Comparison of ENCODE assay signal across 20 cellular contexts in genomic region chr11:13308704-13309103, GRCh38. TPM values are rescaled to one million over a fixed set of nuclear protein-coding genes. Genes with fewer than 3 reads are reported as not detected.
DNase-seq lines count a peak whose midpoint lies in the region; ATAC-seq lines count a peak whose summit lies in the region.
"Had no signal": no experiment of that assay in that cellular context is flagged by ENCODE, and none has a peak within 500 bp of the region (broad histone marks: within the 10 kb centered on the region; RNA-seq: fewer than 3 reads in every experiment).

No MANE protein-coding gene starts in this region.

- no peak overlapping the region for H3K27ac Mint-ChIP-seq in activated CD4-positive, alpha-beta T cell treated with anti-CD3 and anti-CD28 coated beads for 36 hours
- no peak overlapping the region for H3K27ac Mint-ChIP-seq in stimulated activated effector memory CD8-positive, alpha-beta T cell treated with anti-CD3 and anti-CD28 coated beads, Interleukin-12 subunit alpha, Interleukin-12 subunit beta, amount 100 ng/mL, for 72 hours
- no peak overlapping the region for H3K27ac Mint-ChIP-seq in activated T-helper 2 cell treated with anti-CD3 and anti-CD28 coated beads, Interferon-gamma antibody, Interleukin-2, Interleukin-4, amounts not matched to agents 10 μg/mL and 5 μg/mL and 100 μg/mL, durations not matched to agents 14 hours and 24 hours and 36 hours
- H3K27ac Mint-ChIP-seq: CD14-positive monocyte; CD8-positive, alpha-beta memory T cell had no signal

- CTCF ChIA-PET in activated CD4-positive, alpha-beta T cell treated with anti-CD3 and anti-CD28 coated beads for 36 hours (lab: Charles Lee): interaction anchor here (0.7 kb wide), 1 partner anchor 555 kb away, joined by 3 read pairs; no protein-coding TSS in a partner anchor

- no peak overlapping the region for H3K4me3 Mint-ChIP-seq in activated CD4-positive, alpha-beta T cell treated with anti-CD3 and anti-CD28 coated beads for 36 hours
- H3K4me3 Mint-ChIP-seq in activated T-cell treated with anti-CD3 and anti-CD28 coated beads, Interleukin-2, amount 50 U/mL, for 4 hours: no peak overlapping the region
- H3K4me3 Mint-ChIP-seq in stimulated activated effector memory CD8-positive, alpha-beta T cell treated with anti-CD3 and anti-CD28 coated beads, Interleukin-12 subunit alpha, Interleukin-12 subunit beta, amount 100 ng/mL, for 72 hours: no peak overlapping the region
- no peak overlapping the region for H3K4me3 Mint-ChIP-seq in activated T-helper 2 cell treated with anti-CD3 and anti-CD28 coated beads, Interferon-gamma antibody, Interleukin-2, Interleukin-4, amounts not matched to agents 10 μg/mL and 5 μg/mL and 100 μg/mL, durations not matched to agents 14 hours and 24 hours and 36 hours (ENCODE audit: low read depth)
- H3K4me3 Mint-ChIP-seq: CD14-positive monocyte; CD8-positive, alpha-beta memory T cell had no signal

- ATAC-seq in activated CD4-positive, alpha-beta T cell treated with anti-CD3 and anti-CD28 coated beads for 36 hours: peak; percentile 86
- peak; percentile 60 to 71 for ATAC-seq in activated T-cell treated with anti-CD3 and anti-CD28 coated beads, Interleukin-2, amount 50 U/mL, for 4 hours
- peak; percentile 90 for ATAC-seq in stimulated activated effector memory CD8-positive, alpha-beta T cell treated with anti-CD3 and anti-CD28 coated beads, Interleukin-12 subunit alpha, Interleukin-12 subunit beta, amount 100 ng/mL, for 72 hours

- POLR2A ChIA-PET in activated CD4-positive, alpha-beta T cell treated with anti-CD3 and anti-CD28 coated beads for 36 hours (lab: Charles Lee): no interaction called here

- peaks cover 24% of the 10 kb centered on the region for H3K36me3 Mint-ChIP-seq in activated CD4-positive, alpha-beta T cell treated with anti-CD3 and anti-CD28 coated beads for 36 hours (ENCODE audit: low read depth)
- peaks cover 28% of the 10 kb centered on the region for H3K36me3 Mint-ChIP-seq in activated T-cell treated with anti-CD3 and anti-CD28 coated beads, Interleukin-2, amount 50 U/mL, for 4 hours (ENCODE audit: insufficient read depth)
- peaks cover 33% of the 10 kb centered on the region for H3K36me3 Mint-ChIP-seq in stimulated activated effector memory CD8-positive, alpha-beta T cell treated with anti-CD3 and anti-CD28 coated beads, Interleukin-12 subunit alpha, Interleukin-12 subunit beta, amount 100 ng/mL, for 72 hours
- H3K36me3 Mint-ChIP-seq in activated T-helper 2 cell treated with anti-CD3 and anti-CD28 coated beads, Interferon-gamma antibody, Interleukin-2, Interleukin-4, amounts not matched to agents 10 μg/mL and 5 μg/mL and 100 μg/mL, durations not matched to agents 14 hours and 24 hours and 36 hours (ENCODE audit: low read depth): peaks cover 27% of the 10 kb centered on the region

- peaks cover 29% of the 10 kb centered on the region for H3K4me1 Mint-ChIP-seq in activated CD4-positive, alpha-beta T cell treated with anti-CD3 and anti-CD28 coated beads for 36 hours
- H3K4me1 Mint-ChIP-seq in activated T-cell treated with anti-CD3 and anti-CD28 coated beads, Interleukin-2, amount 50 U/mL, for 4 hours (ENCODE audit: low read depth): peaks cover 43% of the 10 kb centered on the region
- H3K4me1 Mint-ChIP-seq in stimulated activated effector memory CD8-positive, alpha-beta T cell treated with anti-CD3 and anti-CD28 coated beads, Interleukin-12 subunit alpha, Interleukin-12 subunit beta, amount 100 ng/mL, for 72 hours: peaks cover 40% of the 10 kb centered on the region
- H3K4me1 Mint-ChIP-seq in activated T-helper 2 cell treated with anti-CD3 and anti-CD28 coated beads, Interferon-gamma antibody, Interleukin-2, Interleukin-4, amounts not matched to agents 10 μg/mL and 5 μg/mL and 100 μg/mL, durations not matched to agents 14 hours and 24 hours and 36 hours (ENCODE audit: low read depth): peaks cover 14% of the 10 kb centered on the region

- intact Hi-C loops in activated CD4-positive, alpha-beta T cell treated with anti-CD3 and anti-CD28 coated beads for 36 hours (cut with DNase I, micrococcal nuclease): no loop called here
- intact Hi-C loops in activated T-helper 2 cell treated with anti-CD3 and anti-CD28 coated beads, Interferon-gamma antibody, Interleukin-2, Interleukin-4, amounts not matched to agents 10 μg/mL and 5 μg/mL and 100 μg/mL, durations not matched to agents 14 hours and 24 hours and 36 hours (cut with micrococcal nuclease): loop anchor here (2.0 kb wide), 1 partner anchor 22 kb away; no protein-coding TSS in a partner anchor

- no peaks in the 10 kb centered on the region for H3K27me3 Mint-ChIP-seq in activated CD4-positive, alpha-beta T cell treated with anti-CD3 and anti-CD28 coated beads for 36 hours
- H3K27me3 Mint-ChIP-seq in activated T-cell treated with anti-CD3 and anti-CD28 coated beads, Interleukin-2, amount 50 U/mL, for 4 hours (ENCODE audit: low read depth): no peaks in the 10 kb centered on the region
- H3K27me3 Mint-ChIP-seq in activated T-helper 2 cell treated with anti-CD3 and anti-CD28 coated beads, Interferon-gamma antibody, Interleukin-2, Interleukin-4, amounts not matched to agents 10 μg/mL and 5 μg/mL and 100 μg/mL, durations not matched to agents 14 hours and 24 hours and 36 hours (ENCODE audit: low read depth): no peaks in the 10 kb centered on the region
- H3K27me3 Mint-ChIP-seq: CD8-positive, alpha-beta memory T cell had no signal

- DNase-seq in activated CD4-positive, alpha-beta T cell treated with anti-CD3 and anti-CD28 coated beads for 36 hours: peak; percentile 43
- DNase-seq in activated CD4-positive, alpha-beta T cell treated with anti-CD3 and anti-CD28 coated beads, Interleukin-2, amount 50 U/mL, for 1 hour: no peak
- DNase-seq in activated T-cell treated with anti-CD3 and anti-CD28 coated beads, Interleukin-2, amount 50 U/mL, for 4 hours: no peak
- no peak for DNase-seq in activated T-cell treated with anti-CD3 and anti-CD28 coated beads, Interleukin-2, amount 50 U/mL, for 48 hours
- DNase-seq in DMS79 treated with DMSO at 0.1 percent for 48 hours (lab: John Stamatoyannopoulos, UW) (peak; percentile 69), NCI-H524 (lab: John Stamatoyannopoulos, UW) (no peak)
- no peak for DNase-seq in stimulated activated effector memory CD8-positive, alpha-beta T cell treated with anti-CD3 and anti-CD28 coated beads, Interleukin-12 subunit alpha, Interleukin-12 subunit beta, amount 100 ng/mL, for 72 hours (ENCODE audit: low spot score in 2 of 2)
- DNase-seq in activated T-helper 2 cell treated with anti-CD3 and anti-CD28 coated beads, Interferon-gamma antibody, Interleukin-2, Interleukin-4, amounts not matched to agents 10 μg/mL and 5 μg/mL and 100 μg/mL, durations not matched to agents 14 hours and 24 hours and 36 hours (ENCODE audit: low spot score): no peak
- DNase-seq: 8988T; ACHN; BE2C; CD8-positive, alpha-beta memory T cell; IMR-90; KG1; MG63; NCI-H2029; NCI-H69; Right ventricle myocardium superior; RPMI8226 had no signal

- no peaks in the 10 kb centered on the region for H3K9me3 Mint-ChIP-seq in activated CD4-positive, alpha-beta T cell treated with anti-CD3 and anti-CD28 coated beads for 36 hours (ENCODE audit: low read depth)
- H3K9me3 Mint-ChIP-seq in activated T-cell treated with anti-CD3 and anti-CD28 coated beads, Interleukin-2, amount 50 U/mL, for 4 hours: no peaks in the 10 kb centered on the region
- H3K9me3 Mint-ChIP-seq in stimulated activated effector memory CD8-positive, alpha-beta T cell treated with anti-CD3 and anti-CD28 coated beads, Interleukin-12 subunit alpha, Interleukin-12 subunit beta, amount 100 ng/mL, for 72 hours: peaks cover 3% of the 10 kb centered on the region
- H3K9me3 Mint-ChIP-seq in activated T-helper 2 cell treated with anti-CD3 and anti-CD28 coated beads, Interferon-gamma antibody, Interleukin-2, Interleukin-4, amounts not matched to agents 10 μg/mL and 5 μg/mL and 100 μg/mL, durations not matched to agents 14 hours and 24 hours and 36 hours: no peaks in the 10 kb centered on the region
- H3K9me3 Mint-ChIP-seq: CD8-positive, alpha-beta memory T cell had no signal

RNA-seq across cellular contexts. Expression of gene BMAL1, which starts 31.1 kb away (rescaled TPM):
- 10 to 100 TPM; 18.6 to 20.2 TPM for total RNA-seq in activated CD4-positive, alpha-beta T cell treated with anti-CD3 and anti-CD28 coated beads for 36 hours
- total RNA-seq in activated T-cell treated with anti-CD3 and anti-CD28 coated beads, Interleukin-2, amount 50 U/mL, for 4 hours: 10 to 100 TPM in 2 of 3 donors, 1 to 10 TPM in 1; 8.8 to 15.5 (median 14.0) TPM
- 17.9 and 21.1 TPM in 2 replicates for total RNA-seq in activated T-helper 2 cell treated with anti-CD3 and anti-CD28 coated beads, Interferon-gamma antibody, Interleukin-2, Interleukin-4, amounts not matched to agents 10 μg/mL and 5 μg/mL and 100 μg/mL, durations not matched to agents 14 hours and 24 hours and 36 hours

Comparison
In these comparisons a context has a peak if more than half of its experiments do, and no peak if none do; other contexts are left out.
1. DNase-seq: peak in activated CD4-positive, alpha-beta T cell treated with anti-CD3 and anti-CD28 coated beads for 36 hours (single experiment) and DMS79 treated with DMSO at 0.1 percent for 48 hours (single experiment); none in activated CD4-positive, alpha-beta T cell treated with anti-CD3 and anti-CD28 coated beads, Interleukin-2, amount 50 U/mL, for 1 hour (single experiment), activated T-cell treated with anti-CD3 and anti-CD28 coated beads, Interleukin-2, amount 50 U/mL, for 4 hours (single experiment), activated T-cell treated with anti-CD3 and anti-CD28 coated beads, Interleukin-2, amount 50 U/mL, for 48 hours (0 of 2), stimulated activated effector memory CD8-positive, alpha-beta T cell treated with anti-CD3 and anti-CD28 coated beads, Interleukin-12 subunit alpha, Interleukin-12 subunit beta, amount 100 ng/mL, for 72 hours (0 of 2), NCI-H524 (0 of 2) and activated T-helper 2 cell treated with anti-CD3 and anti-CD28 coated beads, Interferon-gamma antibody, Interleukin-2, Interleukin-4, amounts not matched to agents 10 μg/mL and 5 μg/mL and 100 μg/mL, durations not matched to agents 14 hours and 24 hours and 36 hours (single experiment).
2. Peak in every context shown above with its lines, with median percentiles within 50 percentile points of each other: ATAC-seq.